Comparison of ENCODE assay signal across 17 cellular contexts in the genomic region with DNA sequence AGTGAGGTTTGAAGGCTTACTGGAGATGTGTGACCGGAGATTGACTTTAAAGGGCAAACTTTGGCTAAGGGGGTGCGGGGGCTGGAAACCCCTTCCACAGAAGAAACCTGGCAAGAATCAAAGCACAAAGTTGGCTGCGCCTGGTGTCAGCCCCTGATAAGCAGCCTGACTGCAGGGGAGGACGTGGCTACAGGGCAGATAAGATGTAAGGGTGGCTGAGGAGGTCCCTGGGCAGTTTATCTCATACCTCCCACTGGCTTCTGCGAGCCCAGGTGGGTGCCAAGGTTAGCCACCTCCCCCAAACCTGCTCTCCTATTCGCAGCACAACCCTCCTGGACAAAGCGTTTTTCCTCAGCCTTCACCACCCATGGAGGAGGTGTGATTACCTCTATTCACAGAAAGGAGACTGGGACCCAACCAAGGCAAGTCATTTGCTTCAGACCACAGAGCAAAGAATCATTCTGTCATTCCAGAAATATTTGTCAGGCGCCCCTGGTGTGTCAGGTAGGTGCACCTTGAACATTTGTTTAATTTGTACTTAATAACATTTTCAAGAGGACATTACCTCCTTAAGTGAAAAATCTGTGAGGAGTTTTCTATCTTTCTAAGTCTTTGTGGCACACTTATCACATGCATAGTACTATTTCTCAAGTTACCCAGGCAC.
DNase-seq lines count a peak whose midpoint lies in the region; ATAC-seq and TF ChIP-seq lines count a peak whose summit lies in the region.
"Had no signal": no experiment of that assay in that cellular context is flagged by ENCODE, and none has a peak within 500 bp of the region (broad histone marks: within the 10 kb centered on the region; RNA-seq: fewer than 3 reads in every experiment).

No MANE protein-coding gene starts in this region.

- H3K27ac ChIP-seq in CD8-positive, alpha-beta memory T cell (ENCODE audit: low read depth, low read length): peak overlapping the region; percentile 67
- peak overlapping the region; percentile 12 for H3K27ac ChIP-seq in layer of hippocampus (ENCODE audit: low read depth, low read length)
- H3K27ac ChIP-seq in psoas muscle: peak overlapping the region; percentile 95
- H3K27ac ChIP-seq: SJCRH30 had no signal

- TF ChIP-seq CTCF in psoas muscle (IDR thresholded peaks at IDR 0.05): no peak
- no peak for TF ChIP-seq CTCF in GM13977 (IDR thresholded peaks at IDR 0.05; ENCODE audit: extremely low read depth, insufficient read depth, missing control alignments)

- in situ Hi-C loops in GM13977 (cut with MboI; ENCODE audit: low pct_unique_long_range_greater_than_20kb, low sequenced_read_pairs, unreplicated experiment): no loop called here

- no peaks in the 10 kb centered on the region for H3K9me3 Mint-ChIP-seq in CD8-positive, alpha-beta memory T cell
- no peaks in the 10 kb centered on the region for H3K9me3 Mint-ChIP-seq in effector memory CD8-positive, alpha-beta T cell
- H3K9me3 Mint-ChIP-seq: CD8-positive, alpha-beta T cell had no signal

- ATAC-seq in psoas muscle: no peak
- ATAC-seq in effector memory CD8-positive, alpha-beta T cell (replicated peaks): no peak
- no peak for ATAC-seq in GM21367 (IDR thresholded peaks at IDR 0.05; ENCODE audit: unreplicated experiment)
- ATAC-seq: activated CD8-positive, alpha-beta T cell treated with anti-CD3 and anti-CD28 coated beads, Interleukin-2, amount 10 ng/mL, durations not matched to agents 7 days and 5 days; CD8-positive, alpha-beta T cell had no signal

- peaks cover 0 to 8% (median 2%) of the 10 kb centered on the region in 3 donors for H3K36me3 Mint-ChIP-seq in CD8-positive, alpha-beta memory T cell
- H3K36me3 Mint-ChIP-seq in effector memory CD8-positive, alpha-beta T cell (ENCODE audit: insufficient read depth): peaks cover 9% of the 10 kb centered on the region
- H3K36me3 Mint-ChIP-seq: brain; CD8-positive, alpha-beta T cell had no signal

- WGBS in psoas muscle, 3 donors: 93 to 96% (median 94%) methylated on average over 8 of the region's 8 CpGs

- intact Hi-C loops in psoas muscle (cut with DNase I): loop anchor here (5.0 kb wide), 1 partner anchor 33 kb away; no protein-coding TSS in a partner anchor

- no peaks in the 10 kb centered on the region for H3K9me3 ChIP-seq in CD8-positive, alpha-beta memory T cell (ENCODE audit: low read length)
- peaks cover 3% of the 10 kb centered on the region for H3K9me3 ChIP-seq in psoas muscle
- H3K9me3 ChIP-seq: SJCRH30 had no signal

- POLR2A ChIA-PET in CD8-positive, alpha-beta memory T cell (lab: Charles Lee): no interaction called here

- no peaks in the 10 kb centered on the region for H3K27me3 ChIP-seq in CD8-positive, alpha-beta memory T cell (ENCODE audit: insufficient read depth, low read length, poor library complexity, severe bottlenecking)
- H3K27me3 ChIP-seq in layer of hippocampus (ENCODE audit: control insufficient read depth, insufficient read depth, low read length) (no peaks in the 10 kb centered on the region), psoas muscle (ENCODE audit: insufficient read depth in 3 of 3, low read length in 2 of 3) (no peaks in the 10 kb centered on the region)
- H3K27me3 ChIP-seq: SJCRH30 had no signal

- H3K27me3 Mint-ChIP-seq in CD8-positive, alpha-beta memory T cell: peaks cover 0 to 2% of the 10 kb centered on the region in 2 donors
- peaks cover 7 to 33% of the 10 kb centered on the region in 2 donors for H3K27me3 Mint-ChIP-seq in effector memory CD8-positive, alpha-beta T cell

- no peaks in the 10 kb centered on the region for H3K4me1 Mint-ChIP-seq in CD8-positive, alpha-beta memory T cell
- no peaks in the 10 kb centered on the region for H3K4me1 Mint-ChIP-seq in effector memory CD8-positive, alpha-beta T cell (ENCODE audit: low read depth in 2 of 2)

- no peak for DNase-seq in CD8-positive, alpha-beta memory T cell
- DNase-seq in amniotic epithelial cell (ENCODE audit: low read depth): peak; percentile 73
- DNase-seq in psoas muscle: no peak
- no peak for DNase-seq in GM13977 (ENCODE audit: low spot score)
- DNase-seq in effector memory CD8-positive, alpha-beta T cell: no peak
- DNase-seq in DMS 273 (lab: John Stamatoyannopoulos, UW; ENCODE audit: unreplicated experiment): no peak
- DNase-seq: activated CD8-positive, alpha-beta T cell treated with anti-CD3 and anti-CD28 coated beads, Interleukin-2, amount 10 ng/mL, durations not matched to agents 7 days and 5 days; activated effector memory CD4-positive, alpha-beta T cell treated with anti-CD3 and anti-CD28 coated beads, Interleukin-2, amount 50 U/mL, for 16 hours; CD8-positive, alpha-beta T cell; GF-D8; NCI-H1048; NCI-H2171; SJCRH30; stimulated activated CD4-positive, alpha-beta T cell treated with anti-CD3 and anti-CD28 coated beads, Interleukin-4, amount 100 ng/mL, for 4 hours had no signal

- H3K4me3 ChIP-seq in CD8-positive, alpha-beta memory T cell (ENCODE audit: low read length): no peak overlapping the region
- H3K4me3 ChIP-seq in psoas muscle: no peak overlapping the region
- H3K4me3 ChIP-seq: SJCRH30 had no signal

- H3K27ac Mint-ChIP-seq in CD8-positive, alpha-beta memory T cell: peak overlapping the region in 1 of 8 donors; percentile 70
- H3K27ac Mint-ChIP-seq in effector memory CD8-positive, alpha-beta T cell: no peak overlapping the region
- H3K27ac Mint-ChIP-seq: activated CD8-positive, alpha-beta T cell treated with anti-CD3 and anti-CD28 coated beads, Interleukin-2, amount 10 ng/mL, durations not matched to agents 7 days and 5 days; CD8-positive, alpha-beta T cell had no signal

- no peaks in the 10 kb centered on the region for H3K36me3 ChIP-seq in CD8-positive, alpha-beta memory T cell (ENCODE audit: insufficient read depth, low read length)
- H3K36me3 ChIP-seq in psoas muscle (ENCODE audit: insufficient read depth in 1 of 2, low read depth in 1 of 2): no peaks in the 10 kb centered on the region
- H3K36me3 ChIP-seq: SJCRH30 had no signal

- H3K4me1 ChIP-seq in CD8-positive, alpha-beta memory T cell (ENCODE audit: insufficient read depth, low read length): no peaks in the 10 kb centered on the region
- H3K4me1 ChIP-seq in psoas muscle: peaks cover 49% of the 10 kb centered on the region
- H3K4me1 ChIP-seq: SJCRH30 had no signal

- no peak overlapping the region for H3K4me3 Mint-ChIP-seq in CD8-positive, alpha-beta memory T cell
- H3K4me3 Mint-ChIP-seq in effector memory CD8-positive, alpha-beta T cell: no peak overlapping the region
- H3K4me3 Mint-ChIP-seq: activated CD8-positive, alpha-beta T cell treated with anti-CD3 and anti-CD28 coated beads, Interleukin-2, amount 10 ng/mL, durations not matched to agents 7 days and 5 days; brain; CD8-positive, alpha-beta T cell had no signal

- CTCF ChIA-PET in CD8-positive, alpha-beta memory T cell (lab: Charles Lee): no interaction called here

Comparison
In these comparisons a context has a peak if more than half of its experiments do, and no peak if none do; other contexts are left out.
1. H3K27ac ChIP-seq: peak in every context shown above with its lines; median percentile 95 in psoas muscle; 67 in CD8-positive, alpha-beta memory T cell; 12 in layer of hippocampus.